ENCODE assay signal across 10 cellular contexts in genomic region chr3:40780801-40781406, GRCh38.
DNase-seq lines count a peak whose midpoint lies in the region; ATAC-seq and TF ChIP-seq lines count a peak whose summit lies in the region.
"Had no signal": no experiment of that assay in that cellular context is flagged by ENCODE, and none has a peak within 500 bp of the region (broad histone marks: within the 10 kb centered on the region; RNA-seq: fewer than 3 reads in every experiment).

No MANE protein-coding gene starts in this region.

- peaks cover 13% of the 10 kb centered on the region; the same call in 1 of the 2 replicates for H3K4me1 ChIP-seq in GM23248 (ENCODE audit: insufficient read depth)
- H3K4me1 ChIP-seq in right cardiac atrium (ENCODE audit: control insufficient read depth, insufficient read depth, low read length), result peaks cover 11% of the 10 kb centered on the region
- peaks cover 0 to 20% (median 16%) of the 10 kb centered on the region in 4 donors for H3K4me1 ChIP-seq in sigmoid colon

- H3K27ac Mint-ChIP-seq in MCF 10A (ENCODE audit: low read depth, unreplicated experiment), result no peak overlapping the region
- no peak overlapping the region for H3K27ac Mint-ChIP-seq in activated naive CD4-positive, alpha-beta T cell treated with anti-CD3 and anti-CD28 coated beads, Interleukin-2, amount 10 ng/mL, durations not matched to agents 7 days and 5 days
- no peak overlapping the region for H3K27ac Mint-ChIP-seq in naive thymus-derived CD8-positive, alpha-beta T cell
- H3K27ac Mint-ChIP-seq: activated CD8-positive, alpha-beta memory T cell treated with anti-CD3 and anti-CD28 coated beads, Interleukin-2, amount 10 ng/mL, durations not matched to agents 7 days and 5 days had no signal

- no peaks in the 10 kb centered on the region for H3K79me2 ChIP-seq in GM23248 (ENCODE audit: insufficient read depth)

- H3K9me3 ChIP-seq in GM23248 (ENCODE audit: low read depth) (no peaks in the 10 kb centered on the region), right cardiac atrium (ENCODE audit: control insufficient read depth, low read length) (no peaks in the 10 kb centered on the region), sigmoid colon (no peaks in the 10 kb centered on the region)

- H3K4me3 Mint-ChIP-seq in MCF 10A (ENCODE audit: unreplicated experiment), result peak overlapping the region; percentile 12
- no peak overlapping the region for H3K4me3 Mint-ChIP-seq in activated naive CD4-positive, alpha-beta T cell treated with anti-CD3 and anti-CD28 coated beads, Interleukin-2, amount 10 ng/mL, durations not matched to agents 7 days and 5 days
- no peak overlapping the region for H3K4me3 Mint-ChIP-seq in naive thymus-derived CD8-positive, alpha-beta T cell
- H3K4me3 Mint-ChIP-seq: activated CD8-positive, alpha-beta memory T cell treated with anti-CD3 and anti-CD28 coated beads, Interleukin-2, amount 10 ng/mL, durations not matched to agents 7 days and 5 days had no signal

- no peaks in the 10 kb centered on the region for H3F3A ChIP-seq in GM23248 (ENCODE audit: insufficient read depth)

- no peaks in the 10 kb centered on the region for H4K20me1 ChIP-seq in GM23248 (ENCODE audit: insufficient read depth)

- H3K4me3 ChIP-seq in GM23248 (peak overlapping the region; percentile 55), right cardiac atrium (ENCODE audit: low read length) (peak overlapping the region; percentile 1), sigmoid colon (peak overlapping the region in 3 of 4 donors; percentile 6 to 31 (median 12))

- H2AFZ ChIP-seq in GM23248, result peak overlapping the region; percentile 93

- H3K9me2 ChIP-seq in GM23248 (ENCODE audit: insufficient read depth), result no peaks in the 10 kb centered on the region

- TF ChIP-seq CTCF in MCF 10A (IDR thresholded peaks at IDR 0.05; ENCODE audit: unreplicated experiment) (no peak), sigmoid colon (IDR thresholded peaks at IDR 0.05) (no peak)

- no peaks in the 10 kb centered on the region for H3K36me3 Mint-ChIP-seq in MCF 10A (ENCODE audit: insufficient read depth, unreplicated experiment)
- H3K36me3 Mint-ChIP-seq in activated naive CD4-positive, alpha-beta T cell treated with anti-CD3 and anti-CD28 coated beads, Interleukin-2, amount 10 ng/mL, durations not matched to agents 7 days and 5 days, result no peaks in the 10 kb centered on the region
- no peaks in the 10 kb centered on the region for H3K36me3 Mint-ChIP-seq in naive thymus-derived CD8-positive, alpha-beta T cell
- H3K36me3 Mint-ChIP-seq: activated CD8-positive, alpha-beta memory T cell treated with anti-CD3 and anti-CD28 coated beads, Interleukin-2, amount 10 ng/mL, durations not matched to agents 7 days and 5 days had no signal

- DNase-seq in GM23248 (peak; percentile 47), MCF 10A (ENCODE audit: unreplicated experiment) (no peak), right cardiac atrium (peak; percentile 67 to 85 (median 84)), sigmoid colon (peak; percentile 73), NOMO-1 treated with DMSO at 0.1 percent for 48 hours (lab: John Stamatoyannopoulos, UW; ENCODE audit: unreplicated experiment) (no peak), NCI-H2081 treated with DMSO at 0.1 percent for 48 hours (lab: John Stamatoyannopoulos, UW) (no peak)
- no peak for DNase-seq in activated naive CD4-positive, alpha-beta T cell treated with anti-CD3 and anti-CD28 coated beads, Interleukin-2, amount 10 ng/mL, durations not matched to agents 7 days and 5 days
- DNase-seq in naive thymus-derived CD8-positive, alpha-beta T cell, result no peak
- DNase-seq: activated CD8-positive, alpha-beta memory T cell treated with anti-CD3 and anti-CD28 coated beads, Interleukin-2, amount 10 ng/mL, durations not matched to agents 7 days and 5 days; NCI-H82 had no signal

- TF ChIP-seq POLR2A in sigmoid colon (IDR thresholded peaks at IDR 0.05), result no peak

- in situ Hi-C loops in GM23248 (cut with MboI), result no loop called here

- H3K27me3 ChIP-seq in GM23248 (replicated peaks; ENCODE audit: insufficient read depth), result no peaks in the 10 kb centered on the region
- H3K27me3 ChIP-seq in right cardiac atrium (ENCODE audit: control insufficient read depth, insufficient read depth), result no peaks in the 10 kb centered on the region
- H3K27me3 ChIP-seq in sigmoid colon, result no peaks in the 10 kb centered on the region

- WGBS in GM23248 (ENCODE audit: low coverage in 1 of 2, low lambda C conversion rate in 2 of 2, missing lambda C conversion rate in 2 of 2), 2 experiments, result 7 to 9% methylated on average over 16 to 17 of the region's 17 CpGs
- WGBS in right cardiac atrium, result 32% methylated on average over 17 of the region's 17 CpGs
- 64 to 77% methylated on average over 17 of the region's 17 CpGs for WGBS in sigmoid colon, 2 donors

- peak overlapping the region; percentile 75 for H3K4me2 ChIP-seq in GM23248 (ENCODE audit: unreplicated experiment)

- peak overlapping the region; percentile 55 for H3K9ac ChIP-seq in GM23248

- CTCF ChIA-PET in MCF 10A (lab: Yijun Ruan, JAX), result interaction anchor here (0.6 to 1.2 kb wide), 3 partner anchors 10 to 470 kb away, joined by 3 to 6 read pairs (median 3); no protein-coding TSS in a partner anchor
- CTCF ChIA-PET in activated naive CD4-positive, alpha-beta T cell treated with anti-CD3 and anti-CD28 coated beads, Interleukin-2, amount 10 ng/mL, durations not matched to agents 7 days and 5 days (lab: Charles Lee), result interaction anchor here (0.6 kb wide), 1 partner anchor 554 kb away, joined by 3 read pairs; no protein-coding TSS in a partner anchor

- POLR2A ChIA-PET in MCF 10A (lab: Yijun Ruan, JAX), result interaction anchor here (0.6 kb wide), 1 partner anchor 82 kb away, joined by 4 read pairs; no protein-coding TSS in a partner anchor
- POLR2A ChIA-PET in naive thymus-derived CD8-positive, alpha-beta T cell (lab: Charles Lee), result no interaction called here

- H3K36me3 ChIP-seq in GM23248 (ENCODE audit: low read depth) (no peaks in the 10 kb centered on the region), sigmoid colon (no peaks in the 10 kb centered on the region)

- no peak for TF ChIP-seq EP300 in sigmoid colon (IDR thresholded peaks at IDR 0.05)

- no peaks in the 10 kb centered on the region for H3K4me1 Mint-ChIP-seq in MCF 10A (ENCODE audit: insufficient read depth, unreplicated experiment)
- no peaks in the 10 kb centered on the region for H3K4me1 Mint-ChIP-seq in activated naive CD4-positive, alpha-beta T cell treated with anti-CD3 and anti-CD28 coated beads, Interleukin-2, amount 10 ng/mL, durations not matched to agents 7 days and 5 days
- no peaks in the 10 kb centered on the region for H3K4me1 Mint-ChIP-seq in naive thymus-derived CD8-positive, alpha-beta T cell
- H3K4me1 Mint-ChIP-seq: activated CD8-positive, alpha-beta memory T cell treated with anti-CD3 and anti-CD28 coated beads, Interleukin-2, amount 10 ng/mL, durations not matched to agents 7 days and 5 days had no signal

- intact Hi-C loops in MCF 10A (cut with micrococcal nuclease), result loop anchor here (10.0 kb wide), 1 partner anchor 1344 kb away; no protein-coding TSS in a partner anchor
- intact Hi-C loops in right cardiac atrium (cut with DNase I), result no loop called here
- intact Hi-C loops in sigmoid colon (cut with DNase I), result loop anchor here (10.0 kb wide), 1 partner anchor 414 kb away; the partner anchor contains the start of gene CTNNB1

- peaks cover 5% of the 10 kb centered on the region for H3K9me3 Mint-ChIP-seq in MCF 10A (ENCODE audit: unreplicated experiment)
- no peaks in the 10 kb centered on the region for H3K9me3 Mint-ChIP-seq in activated naive CD4-positive, alpha-beta T cell treated with anti-CD3 and anti-CD28 coated beads, Interleukin-2, amount 10 ng/mL, durations not matched to agents 7 days and 5 days
- H3K9me3 Mint-ChIP-seq in naive thymus-derived CD8-positive, alpha-beta T cell, result peaks cover 0 to 7% (median 0%) of the 10 kb centered on the region in 9 donors

- H3K27ac ChIP-seq in GM23248, result no peak overlapping the region
- H3K27ac ChIP-seq in right cardiac atrium (ENCODE audit: low read length), result peak overlapping the region; percentile 88
- peak overlapping the region; percentile 64 to 71 (median 69) for H3K27ac ChIP-seq in sigmoid colon

- H3K27me3 Mint-ChIP-seq in MCF 10A (ENCODE audit: insufficient read depth, unreplicated experiment), result no peaks in the 10 kb centered on the region
- H3K27me3 Mint-ChIP-seq in activated naive CD4-positive, alpha-beta T cell treated with anti-CD3 and anti-CD28 coated beads, Interleukin-2, amount 10 ng/mL, durations not matched to agents 7 days and 5 days, result peaks cover 5% of the 10 kb centered on the region
- peaks cover 3 to 49% (median 15%) of the 10 kb centered on the region in 5 donors for H3K27me3 Mint-ChIP-seq in naive thymus-derived CD8-positive, alpha-beta T cell
- H3K27me3 Mint-ChIP-seq: activated CD8-positive, alpha-beta memory T cell treated with anti-CD3 and anti-CD28 coated beads, Interleukin-2, amount 10 ng/mL, durations not matched to agents 7 days and 5 days had no signal

- ATAC-seq in right cardiac atrium, result peak; percentile 79 to 86
- no peak for ATAC-seq in naive thymus-derived CD8-positive, alpha-beta T cell
- ATAC-seq: activated CD8-positive, alpha-beta memory T cell treated with anti-CD3 and anti-CD28 coated beads, Interleukin-2, amount 10 ng/mL, durations not matched to agents 7 days and 5 days had no signal

- BruUV-seq in MCF 10A (replicated peaks; lab: Mats Ljungman, UMichigan), result no TSS peak

Comparison
In these comparisons a context has a peak if more than half of its experiments do, and no peak if none do; other contexts are left out.
1. DNase-seq: peak in GM23248 (single experiment), right cardiac atrium (3 of 3) and sigmoid colon (single experiment); none in MCF 10A (single experiment), NOMO-1 treated with DMSO at 0.1 percent for 48 hours (single experiment), activated naive CD4-positive, alpha-beta T cell treated with anti-CD3 and anti-CD28 coated beads, Interleukin-2, amount 10 ng/mL, durations not matched to agents 7 days and 5 days (single experiment), NCI-H2081 treated with DMSO at 0.1 percent for 48 hours (single experiment) and naive thymus-derived CD8-positive, alpha-beta T cell (0 of 10).
2. H3K4me3 ChIP-seq: peak in every context shown above with its lines; median percentile 55 in GM23248; 12 in sigmoid colon; 1 in right cardiac atrium.
3. ATAC-seq: peak in right cardiac atrium (2 of 2); none in naive thymus-derived CD8-positive, alpha-beta T cell (0 of 2).
4. intact Hi-C loops: an anchor here in MCF 10A (10.0 kb wide) and sigmoid colon (10.0 kb wide); none called in right cardiac atrium.